3 cellular contexts compared by ENCODE assay signal in the genomic region with DNA sequence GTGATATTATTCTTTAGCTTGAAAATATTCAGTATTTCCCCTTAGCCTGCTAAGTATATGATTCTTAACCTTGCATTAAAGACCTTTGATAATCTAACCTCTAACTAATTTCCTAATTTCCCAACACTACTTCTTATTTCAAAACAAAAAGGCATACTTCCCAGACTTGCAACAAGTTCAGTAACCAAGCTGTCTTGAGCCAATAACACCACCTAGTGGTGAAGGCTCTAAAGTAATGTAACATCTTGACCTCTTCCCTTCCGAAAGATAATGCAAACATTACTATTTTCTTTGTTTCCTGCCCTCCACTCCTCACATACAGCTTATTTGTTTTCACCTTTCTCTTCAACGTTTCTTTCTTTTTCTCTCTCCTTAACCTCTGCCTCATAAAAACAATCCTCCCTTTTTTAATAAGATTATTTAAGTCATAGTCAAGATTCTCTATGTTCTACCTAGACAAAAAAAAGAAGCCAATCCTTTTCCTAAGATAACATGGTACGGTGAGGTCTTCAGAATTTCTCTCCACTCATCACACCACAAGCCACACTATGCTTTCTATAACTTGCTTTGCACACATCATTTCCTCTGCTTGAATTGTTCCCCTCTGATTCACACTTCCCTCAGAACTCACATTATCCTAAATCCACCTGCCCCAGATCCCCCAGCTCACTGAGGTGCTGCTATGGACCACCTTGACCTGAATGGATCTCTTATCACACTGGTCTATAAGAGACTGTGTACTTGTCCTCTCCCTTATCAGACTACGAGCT.
TF ChIP-seq lines count a peak whose summit lies in the region.

No MANE protein-coding gene starts in this region.

TF ChIP-seq in SK-N-SH, 30 proteins besides CTCF, POLR2A, EP300 and RAD21 (continued from another document):
- TF ChIP-seq, protein P1, sequence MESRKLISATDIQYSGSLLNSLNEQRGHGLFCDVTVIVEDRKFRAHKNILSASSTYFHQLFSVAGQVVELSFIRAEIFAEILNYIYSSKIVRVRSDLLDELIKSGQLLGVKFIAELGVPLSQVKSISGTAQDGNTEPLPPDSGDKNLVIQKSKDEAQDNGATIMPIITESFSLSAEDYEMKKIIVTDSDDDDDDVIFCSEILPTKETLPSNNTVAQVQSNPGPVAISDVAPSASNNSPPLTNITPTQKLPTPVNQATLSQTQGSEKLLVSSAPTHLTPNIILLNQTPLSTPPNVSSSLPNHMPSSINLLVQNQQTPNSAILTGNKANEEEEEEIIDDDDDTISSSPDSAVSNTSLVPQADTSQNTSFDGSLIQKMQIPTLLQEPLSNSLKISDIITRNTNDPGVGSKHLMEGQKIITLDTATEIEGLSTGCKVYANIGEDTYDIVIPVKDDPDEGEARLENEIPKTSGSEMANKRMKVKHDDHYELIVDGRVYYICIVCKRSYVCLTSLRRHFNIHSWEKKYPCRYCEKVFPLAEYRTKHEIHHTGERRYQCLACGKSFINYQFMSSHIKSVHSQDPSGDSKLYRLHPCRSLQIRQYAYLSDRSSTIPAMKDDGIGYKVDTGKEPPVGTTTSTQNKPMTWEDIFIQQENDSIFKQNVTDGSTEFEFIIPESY (IDR thresholded peaks at IDR 0.05; ENCODE audit: borderline replicate concordance, low read depth), result no peak
- no peak for TF ChIP-seq ELF1 (IDR thresholded peaks at IDR 0.05)

TF ChIP-seq in SK-N-SH treated with all-trans-retinoic acid at 6 μM for 48 hours, 23 proteins besides CTCF, POLR2A, EP300 and RAD21 (continued from another document):
- TF ChIP-seq, protein P2, sequence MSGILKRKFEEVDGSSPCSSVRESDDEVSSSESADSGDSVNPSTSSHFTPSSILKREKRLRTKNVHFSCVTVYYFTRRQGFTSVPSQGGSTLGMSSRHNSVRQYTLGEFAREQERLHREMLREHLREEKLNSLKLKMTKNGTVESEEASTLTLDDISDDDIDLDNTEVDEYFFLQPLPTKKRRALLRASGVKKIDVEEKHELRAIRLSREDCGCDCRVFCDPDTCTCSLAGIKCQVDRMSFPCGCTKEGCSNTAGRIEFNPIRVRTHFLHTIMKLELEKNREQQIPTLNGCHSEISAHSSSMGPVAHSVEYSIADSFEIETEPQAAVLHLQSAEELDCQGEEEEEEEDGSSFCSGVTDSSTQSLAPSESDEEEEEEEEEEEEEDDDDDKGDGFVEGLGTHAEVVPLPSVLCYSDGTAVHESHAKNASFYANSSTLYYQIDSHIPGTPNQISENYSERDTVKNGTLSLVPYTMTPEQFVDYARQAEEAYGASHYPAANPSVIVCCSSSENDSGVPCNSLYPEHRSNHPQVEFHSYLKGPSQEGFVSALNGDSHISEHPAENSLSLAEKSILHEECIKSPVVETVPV (CRISPR knock-in tag; IDR thresholded peaks at IDR 0.05), result no peak
- no peak for TF ChIP-seq PPARA (CRISPR knock-in tag; IDR thresholded peaks at IDR 0.05; ENCODE audit: borderline replicate concordance)

TF ChIP-seq in endothelial cell of umbilical vein, 7 proteins besides CTCF, POLR2A, EP300 and RAD21 (continued from another document):
- TF ChIP-seq JUN (IDR thresholded peaks at IDR 0.05; ENCODE audit: borderline replicate concordance, insufficient read depth, insufficient read length, low read depth) (no peak), EZH2 (IDR thresholded peaks at IDR 0.05; ENCODE audit: borderline replicate concordance, low read depth, low read length, severe bottlenecking) (no peak)
- TF ChIP-seq, protein P3, sequence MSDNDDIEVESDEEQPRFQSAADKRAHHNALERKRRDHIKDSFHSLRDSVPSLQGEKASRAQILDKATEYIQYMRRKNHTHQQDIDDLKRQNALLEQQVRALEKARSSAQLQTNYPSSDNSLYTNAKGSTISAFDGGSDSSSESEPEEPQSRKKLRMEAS (IDR thresholded peaks at IDR 0.05; ENCODE audit: insufficient read depth, insufficient read length), result no peak
